In the genomic region with DNA sequence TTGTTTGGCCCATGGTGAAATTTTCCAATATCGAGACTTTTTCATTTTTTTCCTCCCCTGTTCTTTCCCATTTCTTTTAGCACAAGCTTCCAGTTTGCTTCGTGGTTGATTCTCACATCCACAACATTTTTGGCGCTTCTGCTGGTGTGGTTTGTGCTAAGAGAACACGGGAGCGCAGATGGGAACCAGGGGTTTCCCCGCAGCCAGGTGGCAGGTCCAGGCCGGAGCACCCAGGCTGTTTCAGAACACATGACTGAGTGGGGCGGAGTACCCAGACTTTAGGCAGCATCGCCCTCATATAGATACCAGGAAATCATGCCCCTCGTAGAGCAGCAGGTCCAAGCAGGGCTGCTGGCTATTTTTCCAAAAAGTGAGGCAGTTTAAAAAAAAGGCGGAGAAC, we compare ENCODE assay signal across 1 cellular context.
TF ChIP-seq lines count a peak whose summit lies in the region.

No MANE protein-coding gene starts in this region.

TF ChIP-seq in WTC11, 78 proteins besides CTCF, POLR2A, EP300 and RAD21 (continued from another document):
- TF ChIP-seq, protein P1, sequence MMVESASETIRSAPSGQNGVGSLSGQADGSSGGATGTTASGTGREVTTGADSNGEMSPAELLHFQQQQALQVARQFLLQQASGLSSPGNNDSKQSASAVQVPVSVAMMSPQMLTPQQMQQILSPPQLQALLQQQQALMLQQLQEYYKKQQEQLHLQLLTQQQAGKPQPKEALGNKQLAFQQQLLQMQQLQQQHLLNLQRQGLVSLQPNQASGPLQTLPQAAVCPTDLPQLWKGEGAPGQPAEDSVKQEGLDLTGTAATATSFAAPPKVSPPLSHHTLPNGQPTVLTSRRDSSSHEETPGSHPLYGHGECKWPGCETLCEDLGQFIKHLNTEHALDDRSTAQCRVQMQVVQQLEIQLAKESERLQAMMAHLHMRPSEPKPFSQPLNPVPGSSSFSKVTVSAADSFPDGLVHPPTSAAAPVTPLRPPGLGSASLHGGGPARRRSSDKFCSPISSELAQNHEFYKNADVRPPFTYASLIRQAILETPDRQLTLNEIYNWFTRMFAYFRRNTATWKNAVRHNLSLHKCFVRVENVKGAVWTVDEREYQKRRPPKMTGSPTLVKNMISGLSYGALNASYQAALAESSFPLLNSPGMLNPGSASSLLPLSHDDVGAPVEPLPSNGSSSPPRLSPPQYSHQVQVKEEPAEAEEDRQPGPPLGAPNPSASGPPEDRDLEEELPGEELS (CRISPR knock-in tag; IDR thresholded peaks at IDR 0.05) = no peak
- no peak for TF ChIP-seq NFE2L1 (CRISPR knock-in tag; IDR thresholded peaks at IDR 0.05)
- no peak for TF ChIP-seq PRRX2 (CRISPR knock-in tag; IDR thresholded peaks at IDR 0.05)
